In the genomic region with DNA sequence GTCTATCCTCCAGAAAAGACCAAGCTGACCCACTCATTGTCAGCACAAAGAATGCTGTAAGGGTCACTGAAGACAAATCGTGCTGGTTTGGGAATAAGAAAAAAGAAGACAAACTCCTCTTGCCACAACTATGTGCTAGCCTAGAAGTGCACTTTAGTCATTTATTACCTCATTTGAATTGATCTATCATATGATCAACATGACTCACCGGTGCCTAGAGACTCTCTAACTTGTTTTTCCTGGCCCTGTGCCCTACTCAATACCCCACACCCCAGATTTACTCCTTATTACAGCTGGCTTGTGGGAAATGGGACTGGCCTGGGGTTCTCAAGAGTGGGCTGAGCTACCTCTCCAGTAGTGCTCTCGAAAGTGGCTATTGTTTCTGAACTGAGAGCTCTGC, we compare ENCODE assay signal across 9 cellular contexts. TPM values are rescaled to one million over a fixed set of nuclear protein-coding genes. Genes with fewer than 3 reads are reported as not detected.
A peak's percentile ranks its signal among the peaks of the same experiment; 100 is the strongest.
DNase-seq lines count a peak whose midpoint lies in the region; ATAC-seq and TF ChIP-seq lines count a peak whose summit lies in the region.
"Had no signal": no experiment of that assay in that cellular context is flagged by ENCODE, and none has a peak within 500 bp of the region (broad histone marks: within the 10 kb centered on the region; RNA-seq: fewer than 3 reads in every experiment).

No MANE protein-coding gene starts in this region.

- no peaks in the 10 kb centered on the region for H3K36me3 ChIP-seq in lung (ENCODE audit: control insufficient read depth in 2 of 2, insufficient read depth in 2 of 2, low read length in 2 of 2)

- H3K4me3 ChIP-seq in AG09309 (ENCODE audit: control insufficient read depth, low read depth, low read length), result no peak overlapping the region
- H3K4me3 ChIP-seq in lung, result no peak overlapping the region

- no peak for TF ChIP-seq CTCF in AG09309 (IDR thresholded peaks at IDR 0.05; ENCODE audit: control insufficient read depth, insufficient read depth, low read depth, low read length, missing control alignments)
- no peak for TF ChIP-seq CTCF in MCF 10A (IDR thresholded peaks at IDR 0.05; ENCODE audit: unreplicated experiment)
- TF ChIP-seq CTCF in lung (IDR thresholded peaks at IDR 0.05; ENCODE audit: control extremely low read depth, extremely low read depth), result no peak
- TF ChIP-seq CTCF in WTC11 (IDR thresholded peaks at IDR 0.05), result no peak

- no TSS peak for BruUV-seq in MCF 10A (replicated peaks; lab: Mats Ljungman, UMichigan)

- H3K27me3 Mint-ChIP-seq in MCF 10A (ENCODE audit: insufficient read depth, unreplicated experiment), result no peaks in the 10 kb centered on the region
- H3K27me3 Mint-ChIP-seq in WTC11 (ENCODE audit: low read depth), result no peaks in the 10 kb centered on the region

- H3K27ac ChIP-seq in lung (ENCODE audit: low read depth in 1 of 2, low read length in 1 of 2), result no peak overlapping the region

- peak; percentile 54 for ATAC-seq in lung (ENCODE audit: insufficient read depth, low FRiP score)
- no peak for ATAC-seq in WTC11
- ATAC-seq in GM21390 (IDR thresholded peaks at IDR 0.05; ENCODE audit: unreplicated experiment), result no peak

- H3K4me3 Mint-ChIP-seq in MCF 10A (ENCODE audit: unreplicated experiment) (no peak overlapping the region), WTC11 (no peak overlapping the region)

- CTCF ChIA-PET in MCF 10A (lab: Yijun Ruan, JAX) (interaction anchor here (0.6 kb wide), 2 partner anchors 24 to 454 kb away, joined by 3 read pairs; no protein-coding TSS in a partner anchor), WTC11 (lab: Charles Lee) (interaction anchor here (1.0 kb wide), 1 partner anchor 39 kb away, joined by 3 read pairs; no protein-coding TSS in a partner anchor)

- H3K4me1 Mint-ChIP-seq in MCF 10A (ENCODE audit: insufficient read depth, unreplicated experiment) (peaks cover 19% of the 10 kb centered on the region), WTC11 (no peaks in the 10 kb centered on the region)

- H3K9me3 Mint-ChIP-seq in MCF 10A (ENCODE audit: unreplicated experiment), result no peaks in the 10 kb centered on the region
- no peaks in the 10 kb centered on the region for H3K9me3 Mint-ChIP-seq in WTC11

- 45 to 82% methylated on average over 3 of the region's 3 CpGs for WGBS in lung, 2 donors

- H3K4me1 ChIP-seq in lung (ENCODE audit: control insufficient read depth in 2 of 2, insufficient read depth in 2 of 2, low read length in 2 of 2), result no peaks in the 10 kb centered on the region

- no peaks in the 10 kb centered on the region for H3K36me3 Mint-ChIP-seq in MCF 10A (ENCODE audit: insufficient read depth, unreplicated experiment)
- H3K36me3 Mint-ChIP-seq in WTC11, result no peaks in the 10 kb centered on the region

- POLR2A ChIA-PET in MCF 10A (lab: Yijun Ruan, JAX), result interaction anchor here (0.6 to 0.7 kb wide), 2 partner anchors 9 to 302 kb away, joined by 3 read pairs; no protein-coding TSS in a partner anchor
- POLR2A ChIA-PET in WTC11 (lab: Charles Lee), result no interaction called here

- peak overlapping the region; percentile 16 for H3K27ac Mint-ChIP-seq in MCF 10A (ENCODE audit: low read depth, unreplicated experiment)
- no peak overlapping the region for H3K27ac Mint-ChIP-seq in WTC11

- peak; percentile 35 for DNase-seq in AG09309 (ENCODE audit: low read depth)
- DNase-seq in HS-5 (ENCODE audit: low read depth), result peak; percentile 70
- DNase-seq in MCF 10A (ENCODE audit: unreplicated experiment), result peak; percentile 80
- peak; percentile 63 for DNase-seq in lung (ENCODE audit: low spot score)
- DNase-seq in stimulated activated CD4-positive, alpha-beta T cell treated with anti-CD3 and anti-CD28 coated beads, Interleukin-1b, Interleukin-23, amount 100 ng/mL, for 48 hours, result no peak
- DNase-seq in WTC11 (ENCODE audit: low spot score), result no peak
- no peak for DNase-seq in NCI-H1694 treated with DMSO at 0.1 percent for 48 hours (lab: John Stamatoyannopoulos, UW)
- DNase-seq: NCI-H524 had no signal

- no peaks in the 10 kb centered on the region for H3K9me3 ChIP-seq in lung (ENCODE audit: control insufficient read depth in 2 of 2, insufficient read depth in 1 of 2, low read length in 1 of 2)

- intact Hi-C loops in MCF 10A (cut with micrococcal nuclease), result no loop called here

- no peaks in the 10 kb centered on the region for H3K27me3 ChIP-seq in lung (ENCODE audit: control insufficient read depth, insufficient read depth)

TF ChIP-seq in WTC11, 78 proteins besides CTCF, POLR2A, EP300 and RAD21 (continues in another document):
- TF ChIP-seq AR (CRISPR knock-in tag; IDR thresholded peaks at IDR 0.05) (no peak), ATF3 (CRISPR knock-in tag; conservative IDR thresholded peaks at IDR 0.05) (no peak), SP1 (CRISPR knock-in tag; conservative IDR thresholded peaks at IDR 0.05) (no peak), ZNF416 (CRISPR knock-in tag; IDR thresholded peaks at IDR 0.05) (no peak), NFATC4 (CRISPR knock-in tag; IDR thresholded peaks at IDR 0.05) (no peak), TP53 (CRISPR knock-in tag; IDR thresholded peaks at IDR 0.05) (no peak), NR1H2 (CRISPR knock-in tag; IDR thresholded peaks at IDR 0.05) (no peak), SMAD3 (CRISPR knock-in tag; IDR thresholded peaks at IDR 0.05; ENCODE audit: borderline replicate concordance) (no peak), MAX (CRISPR knock-in tag; IDR thresholded peaks at IDR 0.05) (no peak)
- TF ChIP-seq, protein P1, sequence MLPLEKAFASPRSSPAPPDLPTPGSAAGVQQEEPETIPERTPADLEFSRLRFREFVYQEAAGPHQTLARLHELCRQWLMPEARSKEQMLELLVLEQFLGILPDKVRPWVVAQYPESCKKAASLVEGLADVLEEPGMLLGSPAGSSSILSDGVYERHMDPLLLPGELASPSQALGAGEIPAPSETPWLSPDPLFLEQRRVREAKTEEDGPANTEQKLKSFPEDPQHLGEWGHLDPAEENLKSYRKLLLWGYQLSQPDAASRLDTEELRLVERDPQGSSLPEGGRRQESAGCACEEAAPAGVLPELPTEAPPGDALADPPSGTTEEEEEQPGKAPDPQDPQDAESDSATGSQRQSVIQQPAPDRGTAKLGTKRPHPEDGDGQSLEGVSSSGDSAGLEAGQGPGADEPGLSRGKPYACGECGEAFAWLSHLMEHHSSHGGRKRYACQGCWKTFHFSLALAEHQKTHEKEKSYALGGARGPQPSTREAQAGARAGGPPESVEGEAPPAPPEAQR (CRISPR knock-in tag; IDR thresholded peaks at IDR 0.05), result no peak
- TF ChIP-seq, protein P2, sequence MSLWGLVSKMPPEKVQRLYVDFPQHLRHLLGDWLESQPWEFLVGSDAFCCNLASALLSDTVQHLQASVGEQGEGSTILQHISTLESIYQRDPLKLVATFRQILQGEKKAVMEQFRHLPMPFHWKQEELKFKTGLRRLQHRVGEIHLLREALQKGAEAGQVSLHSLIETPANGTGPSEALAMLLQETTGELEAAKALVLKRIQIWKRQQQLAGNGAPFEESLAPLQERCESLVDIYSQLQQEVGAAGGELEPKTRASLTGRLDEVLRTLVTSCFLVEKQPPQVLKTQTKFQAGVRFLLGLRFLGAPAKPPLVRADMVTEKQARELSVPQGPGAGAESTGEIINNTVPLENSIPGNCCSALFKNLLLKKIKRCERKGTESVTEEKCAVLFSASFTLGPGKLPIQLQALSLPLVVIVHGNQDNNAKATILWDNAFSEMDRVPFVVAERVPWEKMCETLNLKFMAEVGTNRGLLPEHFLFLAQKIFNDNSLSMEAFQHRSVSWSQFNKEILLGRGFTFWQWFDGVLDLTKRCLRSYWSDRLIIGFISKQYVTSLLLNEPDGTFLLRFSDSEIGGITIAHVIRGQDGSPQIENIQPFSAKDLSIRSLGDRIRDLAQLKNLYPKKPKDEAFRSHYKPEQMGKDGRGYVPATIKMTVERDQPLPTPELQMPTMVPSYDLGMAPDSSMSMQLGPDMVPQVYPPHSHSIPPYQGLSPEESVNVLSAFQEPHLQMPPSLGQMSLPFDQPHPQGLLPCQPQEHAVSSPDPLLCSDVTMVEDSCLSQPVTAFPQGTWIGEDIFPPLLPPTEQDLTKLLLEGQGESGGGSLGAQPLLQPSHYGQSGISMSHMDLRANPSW (CRISPR knock-in tag; conservative IDR thresholded peaks at IDR 0.05; ENCODE audit: low read depth), result no peak

RNA-seq across cellular contexts. Expression of gene HORMAD2, which starts 35.9 kb away (rescaled TPM):
- total RNA-seq in MCF 10A (2022) (not detected in 2 replicates), lung (under 1 TPM in 1 of 2 donors, not detected in 1; 0.46 TPM), WTC11 (2021) (not detected in 3 replicates)
- polyA plus RNA-seq in lung, result under 1 TPM in 1 of 2 donors, not detected in 1; 0.02 TPM

Comparison
In these comparisons a context has a peak if more than half of its experiments do, and no peak if none do; other contexts are left out.
1. DNase-seq: peak in AG09309 (single experiment), HS-5 (single experiment), MCF 10A (single experiment) and lung (single experiment); none in stimulated activated CD4-positive, alpha-beta T cell treated with anti-CD3 and anti-CD28 coated beads, Interleukin-1b, Interleukin-23, amount 100 ng/mL, for 48 hours (single experiment), WTC11 (single experiment) and NCI-H1694 treated with DMSO at 0.1 percent for 48 hours (single experiment).